8 cellular contexts compared by ENCODE assay signal in the genomic region with DNA sequence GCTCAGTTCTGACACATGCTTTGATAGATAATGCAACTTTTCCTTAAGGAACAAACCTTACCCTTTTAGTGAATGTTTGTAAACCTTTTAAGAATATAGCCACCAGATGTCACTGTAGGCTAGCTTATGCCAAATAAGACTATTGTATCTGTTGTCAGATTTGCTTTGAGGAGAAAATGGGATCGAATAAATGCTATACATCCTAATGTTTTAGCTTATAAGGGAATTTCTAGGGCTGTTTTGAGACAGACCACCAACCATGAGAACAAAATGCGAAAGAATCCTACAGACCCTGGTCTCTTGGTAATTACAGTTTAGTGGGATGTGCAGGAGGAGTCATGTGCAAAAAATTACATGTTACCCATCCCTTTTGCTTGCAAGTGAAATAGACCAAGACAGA.
A peak's percentile ranks its signal among the peaks of the same experiment; 100 is the strongest.
DNase-seq lines count a peak whose midpoint lies in the region; ATAC-seq, FAIRE-seq and TF ChIP-seq lines count a peak whose summit lies in the region.

No MANE protein-coding gene starts in this region.

- peaks cover 6% of the 10 kb centered on the region for H3K4me1 Mint-ChIP-seq in CD14-positive monocyte

- peak; percentile 55 for ATAC-seq in lung (ENCODE audit: insufficient read depth, low FRiP score)
- ATAC-seq in HG03571 (IDR thresholded peaks at IDR 0.05; ENCODE audit: unreplicated experiment) = no peak
- no peak for ATAC-seq in HG02938 (IDR thresholded peaks at IDR 0.05; ENCODE audit: unreplicated experiment)

- no peak overlapping the region for H3K27ac ChIP-seq in lung (ENCODE audit: low read depth in 1 of 2, low read length in 1 of 2)

- TF ChIP-seq CTCF in CD14-positive monocyte (IDR thresholded peaks at IDR 0.05) (peak; percentile 32), GM20000 (IDR thresholded peaks at IDR 0.05; ENCODE audit: extremely low read depth, missing control alignments) (no peak), bronchial epithelial cell (IDR thresholded peaks at IDR 0.05; ENCODE audit: insufficient read depth, low read length, severe bottlenecking) (peak; percentile 29), lung (IDR thresholded peaks at IDR 0.05; ENCODE audit: control extremely low read depth, extremely low read depth) (peak; percentile 35)

- peaks cover 1 to 2% (median 2%) of the 10 kb centered on the region in 3 donors for H3K27me3 Mint-ChIP-seq in CD14-positive monocyte (ENCODE audit: low read depth in 3 of 3)

- no peaks in the 10 kb centered on the region for H3K9me3 ChIP-seq in lung (ENCODE audit: control insufficient read depth in 2 of 2, insufficient read depth in 1 of 2, low read length in 1 of 2)

- intact Hi-C loops in CD14-positive monocyte (cut with micrococcal nuclease) = loop anchor here in 1 of 2 donors (5.0 kb wide), 1 partner anchor 1435 kb away; no protein-coding TSS in a partner anchor

- no peak overlapping the region for H3K27ac Mint-ChIP-seq in CD14-positive monocyte

- no peak for DNase-seq in CD14-positive monocyte (ENCODE audit: low spot score)
- peak; percentile 27 for DNase-seq in GM20000 (ENCODE audit: low spot score)
- DNase-seq in NCI-H446 (lab: John Stamatoyannopoulos, UW) = peak; percentile 67 to 84
- DNase-seq in bronchial epithelial cell (ENCODE audit: low read depth) = peak; percentile 65
- no peak for DNase-seq in lung (ENCODE audit: low spot score)
- DNase-seq in occipital lobe (lab: John Stamatoyannopoulos, UW) = no peak

- H3K36me3 ChIP-seq in bronchial epithelial cell (ENCODE audit: control insufficient read depth, insufficient read depth, low read length) = no peaks in the 10 kb centered on the region
- no peaks in the 10 kb centered on the region for H3K36me3 ChIP-seq in lung (ENCODE audit: control insufficient read depth in 2 of 2, insufficient read depth in 2 of 2, low read length in 2 of 2)

- H3K4me3 Mint-ChIP-seq in CD14-positive monocyte = no peak overlapping the region

- H3K9me3 Mint-ChIP-seq in CD14-positive monocyte = peaks cover 0 to 2% (median 0%) of the 10 kb centered on the region in 7 donors

- FAIRE-seq in bronchial epithelial cell (lab: Jason Lieb, UNC) = no peak

- WGBS in lung, 2 donors = 40 to 51% methylated on average over 2 of the region's 2 CpGs

- no peak overlapping the region for H3K4me3 ChIP-seq in bronchial epithelial cell (ENCODE audit: low read depth, low read length)
- H3K4me3 ChIP-seq in lung = no peak overlapping the region

- no peaks in the 10 kb centered on the region for H3K36me3 Mint-ChIP-seq in CD14-positive monocyte

- no peaks in the 10 kb centered on the region for H3K4me1 ChIP-seq in lung (ENCODE audit: control insufficient read depth in 2 of 2, insufficient read depth in 2 of 2, low read length in 2 of 2)

- H3K27me3 ChIP-seq in bronchial epithelial cell (ENCODE audit: control insufficient read depth, insufficient read depth, low read length) (no peaks in the 10 kb centered on the region), lung (ENCODE audit: control insufficient read depth, insufficient read depth) (no peaks in the 10 kb centered on the region)

Comparison
In these comparisons a context has a peak if more than half of its experiments do, and no peak if none do; other contexts are left out.
1. DNase-seq: peak in GM20000 (single experiment), NCI-H446 (2 of 2) and bronchial epithelial cell (single experiment); none in CD14-positive monocyte (single experiment), lung (single experiment) and occipital lobe (single experiment).